18 cellular contexts compared by ENCODE assay signal in genomic region chr4:95551653-95552052, GRCh38. TPM values are rescaled to one million over a fixed set of nuclear protein-coding genes. Genes with fewer than 3 reads are reported as not detected.
"Had no signal": no experiment of that assay in that cellular context is flagged by ENCODE, and none has a peak within 500 bp of the region (broad histone marks: within the 10 kb centered on the region; RNA-seq: fewer than 3 reads in every experiment).

No MANE protein-coding gene starts in this region.

- H3K27me3 ChIP-seq: adrenal gland had no signal

- H3K27ac ChIP-seq: esophagus squamous epithelium, sigmoid colon, WERI-Rb-1 had no signal

- H3K9me3 ChIP-seq: adrenal gland, esophagus squamous epithelium, sigmoid colon had no signal

- ATAC-seq: activated naive CD4-positive, alpha-beta T cell treated with anti-CD3 and anti-CD28 coated beads, Interleukin-2, amount 50 U/mL, for 72 hours; effector memory CD8-positive, alpha-beta T cell; left colon; stimulated activated effector memory CD8-positive, alpha-beta T cell treated with anti-CD3 and anti-CD28 coated beads, Interleukin-12 subunit alpha, Interleukin-12 subunit beta, amount 100 ng/mL, for 72 hours had no signal

- DNase-seq: activated CD4-positive, alpha-beta T cell treated with anti-CD3 and anti-CD28 coated beads for 1 hour; activated gamma-delta T cell treated with Interleukin-2 at 50 U/mL for 16 hours; adrenal gland; dermis blood vessel endothelial cell; effector memory CD8-positive, alpha-beta T cell; esophagus squamous epithelium; islet precursor cell; left colon; midbrain; nephron progenitor cell; occipital lobe; posterior cingulate gyrus; sigmoid colon; stimulated activated CD4-positive, alpha-beta T cell treated with anti-CD3 and anti-CD28 coated beads, Interleukin-4, amount 100 ng/mL, for 24 hours; WERI-Rb-1 had no signal

- H3K4me3 ChIP-seq: adrenal gland, esophagus squamous epithelium, lung, sigmoid colon had no signal

- H3K4me1 ChIP-seq: adrenal gland had no signal

- H3K36me3 ChIP-seq: adrenal gland, esophagus squamous epithelium, sigmoid colon, WERI-Rb-1 had no signal

RNA-seq across cellular contexts. Expression of gene UNC5C, which starts 2.9 kb away (rescaled TPM):
- total RNA-seq: activated naive CD4-positive, alpha-beta T cell treated with anti-CD3 and anti-CD28 coated beads, Interleukin-2, amount 50 U/mL, for 72 hours had no signal
